18 cellular contexts compared by ENCODE assay signal in genomic region chr12:120858306-120859088, GRCh38. TPM values are rescaled to one million over a fixed set of nuclear protein-coding genes. Genes with fewer than 3 reads are reported as not detected.
DNase-seq lines count a peak whose midpoint lies in the region; ATAC-seq, FAIRE-seq and TF ChIP-seq lines count a peak whose summit lies in the region.
"Had no signal": no experiment of that assay in that cellular context is flagged by ENCODE, and none has a peak within 500 bp of the region (broad histone marks: within the 10 kb centered on the region; RNA-seq: fewer than 3 reads in every experiment).

No MANE protein-coding gene starts in this region.

- FAIRE-seq in HepG2 (lab: Jason Lieb, UNC) = no peak
- FAIRE-seq: HTR-8/SVneo had no signal

- no peak for TF ChIP-seq RAD21 in HepG2 (CRISPR knock-in tag; IDR thresholded peaks at IDR 0.05)

- peak overlapping the region; percentile 17 for H3K27ac Mint-ChIP-seq in dendritic cell treated with granulocyte-macrophage colony-stimulating factor and Interleukin-4, amounts not matched to agents 40 ng/mL and 50 ng/mL, for 4 days
- H3K27ac Mint-ChIP-seq in stimulated activated naive B cell treated with anti-CD40 and anti-IgM and Interleukin-4, amounts not matched to agents 10 μg/mL and 1 μg/mL and 100 μg/mL, for 72 hours = peak overlapping the region; percentile 1
- H3K27ac Mint-ChIP-seq in activated CD4-positive, alpha-beta T cell treated with anti-CD3 and anti-CD28 coated beads, Interleukin-2, amount 10 ng/mL, durations not matched to agents 24 days and 14 days = no peak overlapping the region
- H3K27ac Mint-ChIP-seq: CD4-positive, CD25-positive, alpha-beta regulatory T cell had no signal

- no peak for TF ChIP-seq CTCF in HepG2 (CRISPR knock-in tag; IDR thresholded peaks at IDR 0.05)
- no peak for TF ChIP-seq CTCF in right lobe of liver (IDR thresholded peaks at IDR 0.05)
- no peak for TF ChIP-seq CTCF in OCI-LY3 (IDR thresholded peaks at IDR 0.05; ENCODE audit: low read depth, low read length)

- peaks cover 51% of the 10 kb centered on the region for H3K4me1 Mint-ChIP-seq in dendritic cell treated with granulocyte-macrophage colony-stimulating factor and Interleukin-4, amounts not matched to agents 40 ng/mL and 50 ng/mL, for 4 days (ENCODE audit: low read depth)
- H3K4me1 Mint-ChIP-seq in stimulated activated naive B cell treated with anti-CD40 and anti-IgM and Interleukin-4, amounts not matched to agents 10 μg/mL and 1 μg/mL and 100 μg/mL, for 72 hours = peaks cover 30 to 70% of the 10 kb centered on the region in 2 donors
- H3K4me1 Mint-ChIP-seq in activated CD4-positive, alpha-beta T cell treated with anti-CD3 and anti-CD28 coated beads, Interleukin-2, amount 10 ng/mL, durations not matched to agents 24 days and 14 days = peaks cover 26% of the 10 kb centered on the region

- H3K4me1 ChIP-seq in HepG2 (ENCODE audit: insufficient read depth, low read length) (peaks cover 8% of the 10 kb centered on the region), right lobe of liver (peaks cover 0 to 3% (median 0%) of the 10 kb centered on the region in 4 donors), OCI-LY3 (ENCODE audit: low read length) (peaks cover 65% of the 10 kb centered on the region)
- H3K4me1 ChIP-seq: Caco-2 had no signal

- H2AFZ ChIP-seq in HepG2 (ENCODE audit: low read length) (no peak overlapping the region), OCI-LY3 (ENCODE audit: low read depth, low read length) (no peak overlapping the region)

- H3K27ac ChIP-seq in HepG2 (ENCODE audit: extremely low read length, insufficient read depth, low read length) = no peak overlapping the region
- H3K27ac ChIP-seq in right lobe of liver = no peak overlapping the region
- H3K27ac ChIP-seq in OCI-LY3 (ENCODE audit: low read length) = peak overlapping the region; percentile 96
- H3K27ac ChIP-seq: SJSA1 had no signal

- H3K4me3 Mint-ChIP-seq in dendritic cell treated with granulocyte-macrophage colony-stimulating factor and Interleukin-4, amounts not matched to agents 40 ng/mL and 50 ng/mL, for 4 days = no peak overlapping the region
- H3K4me3 Mint-ChIP-seq in stimulated activated naive B cell treated with anti-CD40 and anti-IgM and Interleukin-4, amounts not matched to agents 10 μg/mL and 1 μg/mL and 100 μg/mL, for 72 hours = peak overlapping the region; percentile 20 to 55
- no peak overlapping the region for H3K4me3 Mint-ChIP-seq in activated CD4-positive, alpha-beta T cell treated with anti-CD3 and anti-CD28 coated beads, Interleukin-2, amount 10 ng/mL, durations not matched to agents 24 days and 14 days
- H3K4me3 Mint-ChIP-seq: H9 had no signal

- BruUV-seq in HepG2 (replicated peaks; lab: Mats Ljungman, UMichigan) = no TSS peak

- H3K9me3 ChIP-seq in HepG2 (ENCODE audit: low read length) = peaks cover 15% of the 10 kb centered on the region
- H3K9me3 ChIP-seq in right lobe of liver = peaks cover 0 to 4% (median 0%) of the 10 kb centered on the region in 4 donors
- H3K9me3 ChIP-seq in OCI-LY3 (ENCODE audit: insufficient read depth, low read length) = no peaks in the 10 kb centered on the region
- H3K9me3 ChIP-seq: SJSA1 had no signal

- peaks cover 0 to 3% of the 10 kb centered on the region in 2 experiments; a peak in 1 of 5 replicates for H3K36me3 ChIP-seq in HepG2 (replicated peaks in 1 of 2; ENCODE audit: control insufficient read depth in 1 of 2, insufficient read depth in 2 of 2, low read length in 2 of 2)
- no peaks in the 10 kb centered on the region for H3K36me3 ChIP-seq in right lobe of liver
- no peaks in the 10 kb centered on the region for H3K36me3 ChIP-seq in OCI-LY3 (replicated peaks; ENCODE audit: low read depth, low read length)
- H3K36me3 ChIP-seq: SJSA1 had no signal

- H3K36me3 Mint-ChIP-seq in dendritic cell treated with granulocyte-macrophage colony-stimulating factor and Interleukin-4, amounts not matched to agents 40 ng/mL and 50 ng/mL, for 4 days (ENCODE audit: low read depth) = peaks cover 1% of the 10 kb centered on the region
- peaks cover 0 to 15% of the 10 kb centered on the region in 2 donors for H3K36me3 Mint-ChIP-seq in stimulated activated naive B cell treated with anti-CD40 and anti-IgM and Interleukin-4, amounts not matched to agents 10 μg/mL and 1 μg/mL and 100 μg/mL, for 72 hours
- H3K36me3 Mint-ChIP-seq in activated CD4-positive, alpha-beta T cell treated with anti-CD3 and anti-CD28 coated beads, Interleukin-2, amount 10 ng/mL, durations not matched to agents 24 days and 14 days (ENCODE audit: low read depth) = peaks cover 19% of the 10 kb centered on the region

- H3K9ac ChIP-seq in HepG2 (ENCODE audit: insufficient read depth, low read depth, low read length) = no peak overlapping the region
- H3K9ac ChIP-seq in OCI-LY3 (ENCODE audit: low read length) = peak overlapping the region; percentile 67

- H3K9me3 Mint-ChIP-seq in dendritic cell treated with granulocyte-macrophage colony-stimulating factor and Interleukin-4, amounts not matched to agents 40 ng/mL and 50 ng/mL, for 4 days = no peaks in the 10 kb centered on the region
- H3K9me3 Mint-ChIP-seq in stimulated activated naive B cell treated with anti-CD40 and anti-IgM and Interleukin-4, amounts not matched to agents 10 μg/mL and 1 μg/mL and 100 μg/mL, for 72 hours = peaks cover 0 to 3% of the 10 kb centered on the region in 2 donors
- H3K9me3 Mint-ChIP-seq in activated CD4-positive, alpha-beta T cell treated with anti-CD3 and anti-CD28 coated beads, Interleukin-2, amount 10 ng/mL, durations not matched to agents 24 days and 14 days = peaks cover 7% of the 10 kb centered on the region

- DNase-seq in HepG2 (ENCODE audit: low spot score) (no peak), right lobe of liver (no peak), SHP77 (lab: John Stamatoyannopoulos, UW) (no peak)
- no peak for DNase-seq in stimulated activated naive B cell treated with anti-CD40 and anti-IgM and Interleukin-4, amounts not matched to agents 10 μg/mL and 1 μg/mL and 100 μg/mL, for 72 hours
- no peak for DNase-seq in activated CD4-positive, alpha-beta T cell treated with anti-CD3 and anti-CD28 coated beads, Interleukin-2, amount 10 ng/mL, durations not matched to agents 24 days and 14 days
- DNase-seq: 8988T; Caco-2; CD4-positive, CD25-positive, alpha-beta regulatory T cell; EL; H9; NCI-H1105 treated with DMSO at 0.1 percent for 48 hours; NCI-H1694; NCI-H774 had no signal

- in situ Hi-C loops in HepG2 (cut with HindIII; ENCODE audit: extremely low pct_ligation_motif_present, low pct_unique_long_range_greater_than_20kb) = no loop called here

- no peak for TF ChIP-seq EP300 in HepG2 (IDR thresholded peaks at IDR 0.05; ENCODE audit: low read depth in 2 of 2, low read length in 2 of 2)
- no peak for TF ChIP-seq EP300 in HepG2 (CRISPR knock-in tag; IDR thresholded peaks at IDR 0.05; ENCODE audit: borderline replicate concordance)

- intact Hi-C loops in HepG2 (cut with micrococcal nuclease; ENCODE audit: unreplicated experiment) = no loop called here
- intact Hi-C loops in right lobe of liver (cut with DNase I) = no loop called here
- intact Hi-C loops in dendritic cell treated with granulocyte-macrophage colony-stimulating factor and Interleukin-4, amounts not matched to agents 40 ng/mL and 50 ng/mL, for 4 days (cut with micrococcal nuclease) = loop anchor here (5.0 kb wide), 1 partner anchor 44 kb away; the partner anchor contains the start of gene SPPL3
- intact Hi-C loops in activated CD4-positive, alpha-beta T cell treated with anti-CD3 and anti-CD28 coated beads, Interleukin-2, amount 10 ng/mL, durations not matched to agents 24 days and 14 days (cut with micrococcal nuclease) = loop anchor here (5.0 to 10.0 kb wide), 2 partner anchors 34 to 116 kb away; partner anchors contain the start of gene HNF1A

- CTCF ChIA-PET in HepG2 (lab: Yijun Ruan, JAX; ENCODE audit: low intra/inter-chr PET ratio, low total read pairs) = no interaction called here

- no peak overlapping the region for H3K4me2 ChIP-seq in HepG2 (ENCODE audit: low read depth, low read length)
- H3K4me2 ChIP-seq in OCI-LY3 (ENCODE audit: low read length) = peak overlapping the region; percentile 75

- H3K4me3 ChIP-seq in HepG2 (replicated peaks in 1 of 3; ENCODE audit: insufficient read depth in 1 of 3, low read depth in 2 of 3, low read length in 3 of 3) = no peak overlapping the region
- H3K4me3 ChIP-seq in right lobe of liver = no peak overlapping the region
- peak overlapping the region; percentile 68 for H3K4me3 ChIP-seq in OCI-LY3 (ENCODE audit: low read length)
- H3K4me3 ChIP-seq: SJSA1 had no signal

- POLR2A ChIA-PET in HepG2 (lab: Yijun Ruan, JAX) = no interaction called here

- H3K27me3 ChIP-seq in HepG2 (ENCODE audit: control insufficient read depth in 1 of 2, insufficient read depth in 2 of 2, low read length in 2 of 2) = no peaks in the 10 kb centered on the region
- H3K27me3 ChIP-seq in right lobe of liver = no peaks in the 10 kb centered on the region
- H3K27me3 ChIP-seq in OCI-LY3 (ENCODE audit: low read depth, low read length) = no peaks in the 10 kb centered on the region
- H3K27me3 ChIP-seq: SJSA1 had no signal

- no peaks in the 10 kb centered on the region for H3K27me3 Mint-ChIP-seq in dendritic cell treated with granulocyte-macrophage colony-stimulating factor and Interleukin-4, amounts not matched to agents 40 ng/mL and 50 ng/mL, for 4 days
- no peaks in the 10 kb centered on the region for H3K27me3 Mint-ChIP-seq in stimulated activated naive B cell treated with anti-CD40 and anti-IgM and Interleukin-4, amounts not matched to agents 10 μg/mL and 1 μg/mL and 100 μg/mL, for 72 hours
- peaks cover 2% of the 10 kb centered on the region for H3K27me3 Mint-ChIP-seq in activated CD4-positive, alpha-beta T cell treated with anti-CD3 and anti-CD28 coated beads, Interleukin-2, amount 10 ng/mL, durations not matched to agents 24 days and 14 days
- H3K27me3 Mint-ChIP-seq: CD4-positive, CD25-positive, alpha-beta regulatory T cell had no signal

- peaks cover 22% of the 10 kb centered on the region for H3K79me2 ChIP-seq in HepG2 (ENCODE audit: insufficient read depth, low read length)
- peaks cover 79% of the 10 kb centered on the region for H3K79me2 ChIP-seq in OCI-LY3 (ENCODE audit: low read length)

- H4K20me1 ChIP-seq in HepG2 (ENCODE audit: insufficient read depth, low read length) (peaks cover 7% of the 10 kb centered on the region; the same call in 1 of the 2 replicates), OCI-LY3 (ENCODE audit: insufficient read depth, low read length) (peaks cover 7% of the 10 kb centered on the region; the same call in 1 of the 2 replicates)

- WGBS in HepG2 (ENCODE audit: low lambda C conversion rate) = 98% methylated on average over 13 of the region's 13 CpGs
- 85% methylated on average over 10 of the region's 13 CpGs for WGBS in right lobe of liver (ENCODE audit: insufficient coverage, low coverage, low lambda C conversion rate, missing lambda C conversion rate)

- no peak for ATAC-seq in HepG2
- ATAC-seq in right lobe of liver = no peak
- ATAC-seq in stimulated activated naive B cell treated with anti-CD40 and anti-IgM and Interleukin-4, amounts not matched to agents 10 μg/mL and 1 μg/mL and 100 μg/mL, for 72 hours (replicated peaks) = no peak
- ATAC-seq in HG03196 (IDR thresholded peaks at IDR 0.05; ENCODE audit: unreplicated experiment) = no peak

- TF ChIP-seq POLR2A in HepG2 (IDR thresholded peaks at IDR 0.05; ENCODE audit: insufficient read depth in 1 of 2, low read depth in 2 of 2, low read length in 2 of 2) = no peak
- TF ChIP-seq POLR2A in right lobe of liver (IDR thresholded peaks at IDR 0.05) = no peak

RNA-seq across cellular contexts. Expression of gene SPPL3, which starts 45.7 kb away (rescaled TPM):
- 6.6 and 9.1 TPM in 2 replicates for total RNA-seq in HepG2 (2016; rRNA removed; fragmentation: Illumina TruSeq; extraction: Trizol)
- 16.1 and 16.2 TPM in 2 replicates for total RNA-seq in HepG2 (2016; cell fraction: cytosol; rRNA removed; fragmentation: Illumina TruSeq; extraction: Trizol; ENCODE audit: low read depth)
- 5.8 and 9.4 TPM in 2 replicates for total RNA-seq in HepG2 (2016; cell fraction: insoluble cytoplasmic fraction; rRNA removed; fragmentation: Illumina TruSeq; extraction: Trizol)
- 9.0 and 12.3 TPM in 2 replicates for total RNA-seq in HepG2 (2016; cell fraction: membrane; rRNA removed; fragmentation: Illumina TruSeq; extraction: Trizol)
- total RNA-seq in HepG2 (2016; cell fraction: nucleus; rRNA removed; fragmentation: Illumina TruSeq; extraction: Trizol) = 11.6 and 15.6 TPM in 2 replicates
- 8.9 and 10.8 TPM in 2 replicates for polyA plus RNA-seq in HepG2 (2011; rRNA removed)
- 9.6 and 10.2 TPM in 2 replicates for polyA plus RNA-seq in HepG2 (2011; cell fraction: cytosol; rRNA removed)
- polyA plus RNA-seq in HepG2 (2011; cell fraction: nucleus; rRNA removed) = 8.3 and 9.2 TPM in 2 replicates
- 15.1 and 20.8 TPM in 2 replicates for polyA plus RNA-seq in HepG2 (2012)
- 10.5 and 11.9 TPM in 2 replicates for polyA plus RNA-seq in HepG2 (2016; cell fraction: cytosol; fragmentation: Illumina TruSeq; extraction: Trizol; ENCODE audit: low read depth)
- polyA plus RNA-seq in HepG2 (2016; cell fraction: insoluble cytoplasmic fraction; fragmentation: Illumina TruSeq; extraction: Trizol; ENCODE audit: low read depth) = 20.3 and 26.4 TPM in 2 replicates
- 27.5 and 28.3 TPM in 2 replicates for polyA plus RNA-seq in HepG2 (2016; cell fraction: membrane; fragmentation: Illumina TruSeq; extraction: Trizol; ENCODE audit: low read depth)
- polyA plus RNA-seq in HepG2 (2016; cell fraction: nucleus; fragmentation: Illumina TruSeq; extraction: Trizol; ENCODE audit: insufficient read depth, low read depth) = 33.3 and 34.0 TPM in 2 replicates
- 42.1 and 63.4 TPM in 2 replicates for polyA minus RNA-seq in HepG2 (2011; rRNA and poly(A)+ RNA removed; ENCODE audit: low replicate concordance)
- polyA minus RNA-seq in HepG2 (2011; cell fraction: cytosol; rRNA and poly(A)+ RNA removed) = 18.7 and 19.3 TPM in 2 replicates
- 14.2 and 16.1 TPM in 2 replicates for polyA minus RNA-seq in HepG2 (2011; cell fraction: nucleus; rRNA and poly(A)+ RNA removed)
- 10 to 100 TPM; 10.7 to 26.6 (median 16.9) TPM for total RNA-seq in right lobe of liver
- 28.2 and 33.6 TPM in 2 replicates for total RNA-seq in activated CD4-positive, alpha-beta T cell treated with anti-CD3 and anti-CD28 coated beads, Interleukin-2, amount 10 ng/mL, durations not matched to agents 24 days and 14 days

Comparison
In these comparisons a context has a peak if more than half of its experiments do, and no peak if none do; other contexts are left out.
1. H3K4me3 Mint-ChIP-seq: peak in stimulated activated naive B cell treated with anti-CD40 and anti-IgM and Interleukin-4, amounts not matched to agents 10 μg/mL and 1 μg/mL and 100 μg/mL, for 72 hours (2 of 2); none in dendritic cell treated with granulocyte-macrophage colony-stimulating factor and Interleukin-4, amounts not matched to agents 40 ng/mL and 50 ng/mL, for 4 days (single experiment) and activated CD4-positive, alpha-beta T cell treated with anti-CD3 and anti-CD28 coated beads, Interleukin-2, amount 10 ng/mL, durations not matched to agents 24 days and 14 days (single experiment).
2. intact Hi-C loops: an anchor here in dendritic cell treated with granulocyte-macrophage colony-stimulating factor and Interleukin-4, amounts not matched to agents 40 ng/mL and 50 ng/mL, for 4 days (5.0 kb wide) and activated CD4-positive, alpha-beta T cell treated with anti-CD3 and anti-CD28 coated beads, Interleukin-2, amount 10 ng/mL, durations not matched to agents 24 days and 14 days (5.0 to 10.0 kb wide); none called in HepG2 and right lobe of liver.